8 cellular contexts compared by ENCODE assay signal in genomic region chr12:132828706-132829534, GRCh38. TPM values are rescaled to one million over a fixed set of nuclear protein-coding genes. Genes with fewer than 3 reads are reported as not detected.
DNase-seq lines count a peak whose midpoint lies in the region; ATAC-seq, FAIRE-seq and TF ChIP-seq lines count a peak whose summit lies in the region.

Gene GOLGA3 (minus strand): TSS chr12:132828869. CDS start chr12:132822128, 6,741 bp downstream.

- peak within 1 kb of the TSS; percentile 79 to 91 for H3K4me3 ChIP-seq in ascending aorta
- H3K4me3 ChIP-seq in rectal smooth muscle tissue (ENCODE audit: low read length) = peak within 1 kb of the TSS; percentile 95
- H3K4me3 ChIP-seq in vagina = peak within 1 kb of the TSS; percentile 87 to 90

- no peaks in the 10 kb centered on the region for H3K9me3 ChIP-seq in ascending aorta
- no peaks in the 10 kb centered on the region for H3K9me3 ChIP-seq in vagina

- ATAC-seq in HG02973 (IDR thresholded peaks at IDR 0.05; ENCODE audit: unreplicated experiment) = peak; percentile 77

- H3K9me3 Mint-ChIP-seq in T-helper 2 cell treated with Interferon-gamma antibody and Interleukin-4, amounts not matched to agents 5 μg/mL and 100 μg/mL, for 36 hours = no peaks in the 10 kb centered on the region

- H3K27ac ChIP-seq in ascending aorta (peak within 1 kb of the TSS; percentile 98 to 99), rectal smooth muscle tissue (ENCODE audit: low read depth, low read length) (peak within 1 kb of the TSS; percentile 98), vagina (peak within 1 kb of the TSS; percentile 97)

- no peak for TF ChIP-seq CTCF in ascending aorta (IDR thresholded peaks at IDR 0.05)
- no peak for TF ChIP-seq CTCF in vagina (IDR thresholded peaks at IDR 0.05)

- H3K4me3 Mint-ChIP-seq in T-helper 2 cell treated with Interferon-gamma antibody and Interleukin-4, amounts not matched to agents 5 μg/mL and 100 μg/mL, for 36 hours = peak within 1 kb of the TSS; percentile 99

- H3K9ac ChIP-seq in rectal smooth muscle tissue (ENCODE audit: low read length) = peak within 1 kb of the TSS; percentile 96

- DNase-seq in GM18507 (ENCODE audit: extremely low spot score, insufficient read length, low read depth) (peak; percentile 99), NCI-H2029 (lab: John Stamatoyannopoulos, UW) (peak; percentile 86), ascending aorta (ENCODE audit: low spot score in 2 of 2) (peak; percentile 54 to 95), hepatic stellate cell (ENCODE audit: low spot score) (peak; percentile 98), vagina (ENCODE audit: extremely low spot score in 2 of 2) (no peak)
- peak; percentile 94 for DNase-seq in T-helper 2 cell treated with Interferon-gamma antibody and Interleukin-4, amounts not matched to agents 5 μg/mL and 100 μg/mL, for 36 hours (ENCODE audit: low spot score)

- H3K36me3 ChIP-seq in ascending aorta (peaks cover 17 to 27% of the 10 kb centered on the region in 2 donors), rectal smooth muscle tissue (ENCODE audit: control insufficient read depth, insufficient read depth, low read length) (peaks cover 12% of the 10 kb centered on the region), vagina (peaks cover 0 to 36% of the 10 kb centered on the region in 2 donors)

- H3K4me1 ChIP-seq in ascending aorta (peaks cover 9 to 16% of the 10 kb centered on the region in 2 donors), rectal smooth muscle tissue (ENCODE audit: control insufficient read depth, insufficient read depth, low read length) (peaks cover 6% of the 10 kb centered on the region), vagina (peaks cover 43% of the 10 kb centered on the region)

- H3K27me3 ChIP-seq in ascending aorta (no peaks in the 10 kb centered on the region), rectal smooth muscle tissue (ENCODE audit: control insufficient read depth, insufficient read depth, low read length) (no peaks in the 10 kb centered on the region), vagina (no peaks in the 10 kb centered on the region)

- no peaks in the 10 kb centered on the region for H3K27me3 Mint-ChIP-seq in T-helper 2 cell treated with Interferon-gamma antibody and Interleukin-4, amounts not matched to agents 5 μg/mL and 100 μg/mL, for 36 hours (ENCODE audit: low read depth)

- peak in 1 of 2 donors; percentile 52 for TF ChIP-seq POLR2A in vagina (IDR thresholded peaks at IDR 0.05)

- H3K36me3 Mint-ChIP-seq in T-helper 2 cell treated with Interferon-gamma antibody and Interleukin-4, amounts not matched to agents 5 μg/mL and 100 μg/mL, for 36 hours (ENCODE audit: low read depth) = peaks cover 58% of the 10 kb centered on the region

- intact Hi-C loops in ascending aorta (cut with DNase I) (loop anchor here (1.0 to 5.0 kb wide), 10 partner anchors 58 to 1957 kb away; partner anchors contain the start of genes ANKLE2, CHFR, PGAM5 and POLE), vagina (cut with DNase I) (loop anchor here (2.0 to 5.0 kb wide), 2 partner anchors 66 to 78 kb away; no protein-coding TSS in a partner anchor)

- peak within 1 kb of the TSS; percentile 100 for H3K27ac Mint-ChIP-seq in T-helper 2 cell treated with Interferon-gamma antibody and Interleukin-4, amounts not matched to agents 5 μg/mL and 100 μg/mL, for 36 hours

- FAIRE-seq in GM18507 (lab: Jason Lieb, UNC) = peak; percentile 94

- peaks cover 32% of the 10 kb centered on the region for H3K4me1 Mint-ChIP-seq in T-helper 2 cell treated with Interferon-gamma antibody and Interleukin-4, amounts not matched to agents 5 μg/mL and 100 μg/mL, for 36 hours (ENCODE audit: low read depth)

RNA-seq across cellular contexts. Expression of gene GOLGA3, which starts in this region (rescaled TPM):
- 173 TPM for total RNA-seq in ascending aorta
- 49.8 TPM for total RNA-seq in vagina

Comparison
In these comparisons a context has a peak if more than half of its experiments do, and no peak if none do; other contexts are left out.
1. DNase-seq: peak in GM18507 (single experiment), NCI-H2029 (single experiment), T-helper 2 cell treated with Interferon-gamma antibody and Interleukin-4, amounts not matched to agents 5 μg/mL and 100 μg/mL, for 36 hours (single experiment), ascending aorta (2 of 2) and hepatic stellate cell (single experiment); none in vagina (0 of 2).
2. Peak in every context shown above with its lines, with median percentiles within 50 percentile points of each other: H3K27ac ChIP-seq and H3K4me3 ChIP-seq.